10 cellular contexts compared by ENCODE assay signal in the genomic region with DNA sequence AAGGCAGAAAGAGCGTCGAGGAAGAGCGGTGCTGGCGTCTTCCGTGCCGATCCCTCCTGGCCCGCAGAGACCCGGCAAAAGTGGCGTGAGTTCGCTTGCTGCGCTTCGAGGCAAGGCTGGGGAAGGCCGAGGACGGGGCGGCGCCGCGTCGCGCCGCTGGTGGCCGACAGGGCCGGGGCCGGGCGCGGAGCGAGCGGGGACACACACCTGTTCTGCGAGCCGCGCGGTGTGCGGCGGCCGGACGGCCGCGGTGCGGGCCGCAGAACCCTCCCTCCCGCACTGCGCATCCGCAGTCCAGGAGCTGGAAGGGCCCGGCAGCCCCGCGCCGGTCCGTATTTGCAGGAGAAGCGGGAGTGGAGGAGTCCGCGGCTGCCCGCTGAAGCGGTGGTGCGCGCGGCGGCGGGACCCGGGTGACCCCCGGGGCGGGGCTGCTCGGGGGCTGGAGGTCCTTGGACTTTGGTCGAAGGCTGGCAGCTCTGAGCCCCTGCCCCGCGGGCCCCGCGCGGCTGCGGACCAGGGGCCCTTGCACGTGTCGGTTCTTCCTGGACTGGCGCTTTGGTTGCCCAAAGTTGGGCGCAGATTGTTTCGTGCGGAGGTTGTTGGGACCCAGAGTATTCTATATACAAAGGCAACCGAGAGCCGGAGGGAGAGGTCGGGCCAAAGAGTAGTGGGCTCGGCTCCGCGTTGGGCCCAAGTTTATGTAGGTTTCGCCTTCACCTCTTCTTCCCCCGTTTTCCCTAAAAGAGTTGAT. TPM values are rescaled to one million over a fixed set of nuclear protein-coding genes. Genes with fewer than 3 reads are reported as not detected.
DNase-seq lines count a peak whose midpoint lies in the region; ATAC-seq, FAIRE-seq and TF ChIP-seq lines count a peak whose summit lies in the region.
"Had no signal": no experiment of that assay in that cellular context is flagged by ENCODE, and none has a peak within 500 bp of the region (broad histone marks: within the 10 kb centered on the region; RNA-seq: fewer than 3 reads in every experiment).

No MANE protein-coding gene starts in this region.

- H2AFZ ChIP-seq in GM12878 (ENCODE audit: control insufficient read depth, low read depth, low read length) = no peak overlapping the region

- TF ChIP-seq RAD21 in GM12878 (IDR thresholded peaks at IDR 0.05; ENCODE audit: insufficient read depth, low read depth, low read length) = no peak

- peaks cover 71% of the 10 kb centered on the region for H3K27me3 ChIP-seq in cardiac muscle cell
- peaks cover 28 to 50% of the 10 kb centered on the region in 2 experiments for H3K27me3 ChIP-seq in GM12878 (replicated peaks in 1 of 2; ENCODE audit: control insufficient read depth in 2 of 2, insufficient read depth in 2 of 2, low read length in 1 of 2)
- peaks cover 100% of the 10 kb centered on the region for H3K27me3 ChIP-seq in lower lobe of right lung (ENCODE audit: low read depth)
- H3K27me3 ChIP-seq in ovary = peaks cover 12% of the 10 kb centered on the region
- H3K27me3 ChIP-seq in transverse colon = peaks cover 100% of the 10 kb centered on the region

- no peak for FAIRE-seq in GM12878 (lab: Jason Lieb, UNC)
- FAIRE-seq: D721Med, H54 had no signal

- peak in 1 of 2 donors; percentile 34 for DNase-seq in cardiac muscle cell (ENCODE audit: low read depth in 1 of 2, low spot score in 1 of 2)
- no peak for DNase-seq in cardiac septum (ENCODE audit: low spot score)
- no peak for DNase-seq in GM12878 (ENCODE audit: low read depth, low spot score)
- no peak for DNase-seq in lower lobe of right lung
- no peak for DNase-seq in type B pancreatic cell (ENCODE audit: extremely low spot score, unreplicated experiment)
- no peak for DNase-seq in G401 (ENCODE audit: low spot score)
- no peak for DNase-seq in ovary
- DNase-seq in transverse colon = no peak

- no peak for TF ChIP-seq CTCF in cardiac muscle cell (IDR thresholded peaks at IDR 0.05; ENCODE audit: low read depth, low read length)
- no peak for TF ChIP-seq CTCF in GM12878 (IDR thresholded peaks at IDR 0.05 in 2 of 3, conservative IDR thresholded peaks at IDR 0.05 in 1 of 3; ENCODE audit: control insufficient read depth in 2 of 3, extremely low read depth in 1 of 3, insufficient read depth in 1 of 3, low read depth in 3 of 3, low read length in 3 of 3)
- no peak for TF ChIP-seq CTCF in lower lobe of right lung (IDR thresholded peaks at IDR 0.05)
- no peak for TF ChIP-seq CTCF in type B pancreatic cell (conservative IDR thresholded peaks at IDR 0.05)
- TF ChIP-seq CTCF in ovary (IDR thresholded peaks at IDR 0.05) = no peak
- TF ChIP-seq CTCF in transverse colon (IDR thresholded peaks at IDR 0.05) = no peak

- peaks cover 28% of the 10 kb centered on the region for H3K27me3 Mint-ChIP-seq in type B pancreatic cell

- RAD21 ChIA-PET in GM12878 (lab: Charles Lee; ENCODE audit: unreplicated experiment) = no interaction called here

- no peak overlapping the region for H3K27ac ChIP-seq in cardiac muscle cell
- H3K27ac ChIP-seq in GM12878 (ENCODE audit: control insufficient read depth, insufficient read depth) = no peak overlapping the region
- no peak overlapping the region for H3K27ac ChIP-seq in lower lobe of right lung
- H3K27ac ChIP-seq in ovary = no peak overlapping the region
- H3K27ac ChIP-seq in transverse colon = no peak overlapping the region

- H3K36me3 ChIP-seq in cardiac muscle cell = no peaks in the 10 kb centered on the region
- H3K36me3 ChIP-seq in GM12878 (ENCODE audit: control insufficient read depth in 2 of 2, insufficient read depth in 2 of 2, low read length in 1 of 2) = no peaks in the 10 kb centered on the region
- H3K36me3 ChIP-seq in lower lobe of right lung = no peaks in the 10 kb centered on the region
- H3K36me3 ChIP-seq in ovary = no peaks in the 10 kb centered on the region
- H3K36me3 ChIP-seq in transverse colon = no peaks in the 10 kb centered on the region

- no peak overlapping the region for H3K9ac ChIP-seq in GM12878 (ENCODE audit: control insufficient read depth, insufficient read depth, low read length)

- 22% methylated on average over 41 of the region's 83 CpGs for WGBS in GM12878 (ENCODE audit: insufficient coverage, insufficient replicate concordance, low lambda C conversion rate, missing lambda C conversion rate)
- 4 to 6% (median 4%) methylated on average over 56 to 83 of the region's 83 CpGs for WGBS in ovary, 3 donors
- WGBS in transverse colon (ENCODE audit: low coverage in 1 of 2), 2 donors = 7 to 8% methylated on average over 8 to 61 of the region's 83 CpGs

- SMC1A ChIA-PET in GM12878 (lab: Charles Lee; ENCODE audit: uncharacterized antibody, unreplicated experiment) = no interaction called here

- no peaks in the 10 kb centered on the region for H3K9me3 Mint-ChIP-seq in type B pancreatic cell

- BruUV-seq in GM12878 (replicated peaks; lab: Mats Ljungman, UMichigan) = no TSS peak

- H3K27ac Mint-ChIP-seq in type B pancreatic cell = peak overlapping the region; percentile 53

- H3K4me1 ChIP-seq in cardiac muscle cell (ENCODE audit: low read depth) = peaks cover 13% of the 10 kb centered on the region
- no peaks in the 10 kb centered on the region for H3K4me1 ChIP-seq in GM12878 (ENCODE audit: control insufficient read depth, insufficient read depth, low read length)
- H3K4me1 ChIP-seq in lower lobe of right lung = peaks cover 44% of the 10 kb centered on the region
- H3K4me1 ChIP-seq in ovary (ENCODE audit: insufficient read depth) = peaks cover 16% of the 10 kb centered on the region
- H3K4me1 ChIP-seq in transverse colon = peaks cover 20 to 36% (median 32%) of the 10 kb centered on the region in 4 donors

- in situ Hi-C loops in GM12878 (cut with MboI) = no loop called here
- in situ Hi-C loops in G401 (cut with HindIII; ENCODE audit: low sequenced_read_pairs) = no loop called here
- in situ Hi-C loops in transverse colon (cut with MboI; ENCODE audit: low pct_ligation_motif_present in 1 of 4, low pct_unique_long_range_greater_than_20kb in 1 of 4, low sequenced_read_pairs in 3 of 4) = no loop called here

- TF ChIP-seq EP300 in GM12878 (IDR thresholded peaks at IDR 0.05; ENCODE audit: borderline replicate concordance in 1 of 2, control insufficient read depth in 1 of 2, low read depth in 2 of 2, low read length in 2 of 2) (no peak), ovary (IDR thresholded peaks at IDR 0.05) (no peak), transverse colon (IDR thresholded peaks at IDR 0.05; ENCODE audit: low read depth) (no peak)

- H3K4me2 ChIP-seq in GM12878 (ENCODE audit: control insufficient read depth, insufficient read depth) = no peak overlapping the region

- no peaks in the 10 kb centered on the region for H4K20me1 ChIP-seq in GM12878 (ENCODE audit: control insufficient read depth, insufficient read depth)

- H3K79me2 ChIP-seq in GM12878 (ENCODE audit: control insufficient read depth, insufficient read depth, low read length) = no peaks in the 10 kb centered on the region

- intact Hi-C loops in cardiac septum (cut with DNase I) = loop anchor here (2.0 to 10.0 kb wide), 3 partner anchors 15 to 247 kb away; no protein-coding TSS in a partner anchor
- intact Hi-C loops in GM12878 (cut with micrococcal nuclease; ENCODE audit: unreplicated experiment) = no loop called here
- intact Hi-C loops in lower lobe of right lung (cut with DNase I) = no loop called here
- intact Hi-C loops in ovary (cut with DNase I) = no loop called here
- intact Hi-C loops in transverse colon (cut with DNase I; ENCODE audit: low total_unique reads) = no loop called here

- CTCF ChIA-PET in GM12878 (lab: Yijun Ruan, JAX) = no interaction called here

- H3K9me3 ChIP-seq in cardiac muscle cell (ENCODE audit: low read depth) (no peaks in the 10 kb centered on the region), GM12878 (replicated peaks; ENCODE audit: control insufficient read depth, insufficient read depth, low read length) (no peaks in the 10 kb centered on the region), lower lobe of right lung (no peaks in the 10 kb centered on the region), ovary (no peaks in the 10 kb centered on the region), transverse colon (no peaks in the 10 kb centered on the region)

- POLR2A ChIA-PET in GM12878 (lab: Charles Lee) = no interaction called here

- H3K4me3 ChIP-seq in cardiac muscle cell (peak overlapping the region; percentile 13), GM12878 (no peak overlapping the region), lower lobe of right lung (peak overlapping the region; percentile 58), ovary (no peak overlapping the region), transverse colon (peak overlapping the region in 2 of 4 donors; percentile 39 to 41)

- H3K4me3 Mint-ChIP-seq in type B pancreatic cell = peak overlapping the region; percentile 75

- ATAC-seq in GM12878 = no peak; the same call in 1 of the 3 replicates
- ATAC-seq in lower lobe of right lung = peak; percentile 8 to 39

- TF ChIP-seq POLR2A in GM12878 (IDR thresholded peaks at IDR 0.05; ENCODE audit: low read depth, low read length) (no peak), ovary (IDR thresholded peaks at IDR 0.05) (no peak), transverse colon (IDR thresholded peaks at IDR 0.05) (no peak)

- H3K36me3 Mint-ChIP-seq in type B pancreatic cell = no peaks in the 10 kb centered on the region

- peaks cover 22% of the 10 kb centered on the region for H3K4me1 Mint-ChIP-seq in type B pancreatic cell (ENCODE audit: unreplicated experiment)

RNA-seq across cellular contexts. Expression of gene RNF220, which starts 2.5 kb away (rescaled TPM):
- total RNA-seq in cardiac muscle cell (103 and 142 TPM in 2 replicates), cardiac septum (45.6 TPM), GM12878 (2014; rRNA removed) (70.0 TPM in 2 replicates), GM12878 (2014; rRNA removed; fragmentation: Illumina TruSeq; extraction: Trizol) (46.7 and 51.3 TPM in 2 replicates), GM12878 (2021) (72.2 and 76.1 TPM in 2 replicates), lower lobe of right lung (72.5 TPM), type B pancreatic cell (ENCODE audit: low replicate concordance) (87.1 and 101 TPM in 2 replicates), ovary (100 to 1,000 TPM in 1 of 7 donors, 10 to 100 TPM in 6; 58.0 to 101 (median 64.7) TPM), transverse colon (100 to 1,000 TPM in 2 of 4 donors, 10 to 100 TPM in 2; 45.8 to 169 (median 89.4) TPM)
- polyA plus RNA-seq in cardiac muscle cell (57.6 and 72.3 TPM in 2 replicates), GM12878 (2011; rRNA removed) (35.3 and 49.4 TPM in 2 replicates), GM12878 (2014; fragmentation: Illumina TruSeq; extraction: Trizol) (50.0 and 75.3 TPM in 2 replicates), GM12878 (2014; fragmentation: Nextera tagmentation; extraction: Ambion mirVana) (10 to 100 TPM in 1 of 2 experiments, 1 to 10 TPM in 1; 4.6 to 13.6 TPM), GM12878 (2014; rRNA removed) (84.1 and 84.7 TPM in 2 replicates), GM12878 (2016; fragmentation: Nextera tagmentation; extraction: Ambion mirVana) (10 to 100 TPM; 51.2 to 56.1 TPM), ovary (10 to 100 TPM; 64.0 to 75.4 TPM)
- 42.0 and 50.1 TPM in 2 replicates for total RNA-seq in GM12878 (2013; cell fraction: nucleolus; rRNA removed)
- polyA plus RNA-seq in GM12878 (2011; ENCODE audit: low read depth) = 28.7 TPM
- 62.9 and 63.9 TPM in 2 replicates for polyA plus RNA-seq in GM12878 (2011; cell fraction: cytosol; rRNA removed)
- polyA plus RNA-seq in GM12878 (2011; cell fraction: nucleus; rRNA removed) = 86.1 and 91.3 TPM in 2 replicates
- polyA plus RNA-seq in GM12878 (2012) = 47.8 and 79.5 TPM in 2 replicates
- polyA minus RNA-seq in GM12878 (2011; rRNA and poly(A)+ RNA removed) = 30.3 and 33.9 TPM in 2 replicates
- 13.8 and 14.7 TPM in 2 replicates for polyA minus RNA-seq in GM12878 (2011; cell fraction: cytosol; rRNA and poly(A)+ RNA removed)
- polyA minus RNA-seq in GM12878 (2011; cell fraction: nucleus; rRNA and poly(A)+ RNA removed) = 9.9 and 17.9 TPM in 2 replicates
- total RNA-seq in G401 (2014; rRNA removed; shearing (Covaris generic)) = 92.2 and 98.3 TPM in 2 replicates

RNA-seq across cellular contexts. Expression of gene ERI3, which starts 52.5 kb away (rescaled TPM):
- total RNA-seq in cardiac muscle cell (92.1 and 111 TPM in 2 replicates), cardiac septum (45.0 TPM), GM12878 (2014; rRNA removed) (45.4 and 53.0 TPM in 2 replicates), GM12878 (2014; rRNA removed; fragmentation: Illumina TruSeq; extraction: Trizol) (32.2 and 33.4 TPM in 2 replicates), GM12878 (2021) (46.9 and 49.4 TPM in 2 replicates), lower lobe of right lung (36.3 TPM), type B pancreatic cell (ENCODE audit: low replicate concordance) (54.7 and 72.7 TPM in 2 replicates), ovary (10 to 100 TPM; 41.7 to 67.0 (median 52.4) TPM), transverse colon (10 to 100 TPM; 11.2 to 30.4 (median 20.8) TPM)
- polyA plus RNA-seq in cardiac muscle cell (151 and 152 TPM in 2 replicates), GM12878 (2011; rRNA removed) (26.3 and 39.0 TPM in 2 replicates), GM12878 (2014; fragmentation: Illumina TruSeq; extraction: Trizol) (21.7 and 31.5 TPM in 2 replicates), GM12878 (2014; fragmentation: Nextera tagmentation; extraction: Ambion mirVana) (10 to 100 TPM; 20.6 to 29.0 TPM), GM12878 (2014; rRNA removed) (43.5 and 43.6 TPM in 2 replicates), GM12878 (2016; fragmentation: Nextera tagmentation; extraction: Ambion mirVana) (10 to 100 TPM; 73.1 to 90.4 TPM), ovary (10 to 100 TPM; 35.4 to 39.0 TPM)
- 20.4 and 28.8 TPM in 2 replicates for total RNA-seq in GM12878 (2013; cell fraction: nucleolus; rRNA removed)
- 18.4 TPM for polyA plus RNA-seq in GM12878 (2011; ENCODE audit: low read depth)
- polyA plus RNA-seq in GM12878 (2011; cell fraction: cytosol; rRNA removed) = 63.6 and 72.7 TPM in 2 replicates
- polyA plus RNA-seq in GM12878 (2011; cell fraction: nucleus; rRNA removed) = 45.5 and 49.4 TPM in 2 replicates
- polyA plus RNA-seq in GM12878 (2012) = 24.3 and 28.9 TPM in 2 replicates
- 35.2 and 48.1 TPM in 2 replicates for polyA minus RNA-seq in GM12878 (2011; rRNA and poly(A)+ RNA removed)
- polyA minus RNA-seq in GM12878 (2011; cell fraction: cytosol; rRNA and poly(A)+ RNA removed) = 22.9 and 25.1 TPM in 2 replicates
- 17.5 and 21.1 TPM in 2 replicates for polyA minus RNA-seq in GM12878 (2011; cell fraction: nucleus; rRNA and poly(A)+ RNA removed)
- 131 and 135 TPM in 2 replicates for total RNA-seq in G401 (2014; rRNA removed; shearing (Covaris generic))

Comparison
In these comparisons a context has a peak if more than half of its experiments do, and no peak if none do; other contexts are left out.
1. H3K4me3 ChIP-seq: peak in cardiac muscle cell (single experiment) and lower lobe of right lung (single experiment); none in GM12878 (single experiment) and ovary (single experiment).